9 cellular contexts compared by ENCODE assay signal in genomic region chr1:12106861-12107260, GRCh38. TPM values are rescaled to one million over a fixed set of nuclear protein-coding genes. Genes with fewer than 3 reads are reported as not detected.
DNase-seq lines count a peak whose midpoint lies in the region; ATAC-seq and TF ChIP-seq lines count a peak whose summit lies in the region.
"Not testable (repeated sequence)": the region's sequence is repeated elsewhere in the genome, so short reads cannot be mapped to it uniquely, and the experiment has no call there.
"Had no signal": no experiment of that assay in that cellular context is flagged by ENCODE, and none has a peak within 500 bp of the region (broad histone marks: within the 10 kb centered on the region; RNA-seq: fewer than 3 reads in every experiment).

No MANE protein-coding gene starts in this region.

- H3K4me2 ChIP-seq in osteoblast (ENCODE audit: insufficient read depth, low read length) = not testable (repeated sequence)

- not testable (repeated sequence) for H3K4me3 ChIP-seq in astrocyte of the cerebellum (ENCODE audit: low read depth, low read length); fibroblast of the aortic adventitia (ENCODE audit: low read depth, low read length); osteoblast (ENCODE audit: insufficient read depth, low read length)

- ATAC-seq in SK-N-SH treated with all-trans-retinoic acid at 6 μM for 48 hours = peak; percentile 82

- H3K27me3 ChIP-seq in osteoblast (ENCODE audit: insufficient read depth, low read length) = not testable (repeated sequence)

- H3K36me3 ChIP-seq in osteoblast (ENCODE audit: insufficient read depth, low read length) = not testable (repeated sequence)

- not testable (repeated sequence) for H2AFZ ChIP-seq in osteoblast (ENCODE audit: low read length)

- POLR2A ChIA-PET in HEK293T (lab: Yijun Ruan, JAX) = not testable (repeated sequence)

- in situ Hi-C loops in astrocyte of the cerebellum (cut with HindIII; ENCODE audit: low sequenced_read_pairs) = not testable (repeated sequence)

- peak; percentile 41 for DNase-seq in AG08396 (ENCODE audit: low spot score)
- DNase-seq in ELF-1 (ENCODE audit: low read depth, low spot score) = peak; percentile 50
- DNase-seq in HEK293T (ENCODE audit: extremely low spot score) = peak; percentile 81
- peak; percentile 15 for DNase-seq in NCI-H1092 treated with DMSO at 0.1 percent for 48 hours (lab: John Stamatoyannopoulos, UW)
- not testable (repeated sequence) for DNase-seq in astrocyte of the cerebellum (ENCODE audit: low read depth); fibroblast of the aortic adventitia (ENCODE audit: low read depth); osteoblast (ENCODE audit: insufficient read length, low spot score, missing footprints)

- H3K79me2 ChIP-seq in osteoblast (ENCODE audit: insufficient read depth, low read length) = not testable (repeated sequence)

- TF ChIP-seq CTCF in astrocyte of the cerebellum (IDR thresholded peaks at IDR 0.05; ENCODE audit: low read depth, low read length, missing control alignments) (peak; percentile 44), fibroblast of the aortic adventitia (IDR thresholded peaks at IDR 0.05; ENCODE audit: insufficient read depth, low read length) (peak; percentile 50), osteoblast (IDR thresholded peaks at IDR 0.05; ENCODE audit: extremely low read depth, low read depth, low read length) (peak; percentile 49)

- H3K9me3 ChIP-seq in osteoblast (ENCODE audit: low read depth, low read length) = not testable (repeated sequence)

- not testable (repeated sequence) for H4K20me1 ChIP-seq in osteoblast (ENCODE audit: insufficient read depth, low read length)

- not testable (repeated sequence) for H3K27ac ChIP-seq in osteoblast (ENCODE audit: low read depth, low read length)

- CTCF ChIA-PET in HEK293T (lab: Yijun Ruan, JAX) = interaction anchor here (0.6 to 1.3 kb wide), 4 partner anchors 17 to 209 kb away, joined by 3 to 6 read pairs (median 4); no protein-coding TSS in a partner anchor

- H3K4me1 ChIP-seq in osteoblast (ENCODE audit: insufficient read depth, low read length) = not testable (repeated sequence)

TF ChIP-seq in HEK293T, 16 proteins besides CTCF, POLR2A, EP300 and RAD21:
- peak; percentile 76 for TF ChIP-seq L3MBTL2 (conservative IDR thresholded peaks at IDR 0.05)

RNA-seq across cellular contexts. Expression of gene TNFRSF8, which starts 43.8 kb away (rescaled TPM):
- total RNA-seq in fibroblast of the aortic adventitia (ENCODE audit: low replicate concordance) (0.09 and 15.4 TPM in 2 replicates), osteoblast (under 0.01 and 0.29 TPM in 2 replicates)
- total RNA-seq: occipital lobe had no signal

RNA-seq across cellular contexts. Expression of gene TNFRSF1B, which starts 59.9 kb away (rescaled TPM):
- 7.3 and 10.7 TPM in 2 replicates for total RNA-seq in fibroblast of the aortic adventitia (ENCODE audit: low replicate concordance)
- 11.2 and 12.7 TPM in 2 replicates for total RNA-seq in osteoblast
